ENCODE assay signal across 31 cellular contexts in genomic region chr2:42324244-42324643, GRCh38.
"Had no signal": no experiment of that assay in that cellular context is flagged by ENCODE, and none has a peak within 500 bp of the region (broad histone marks: within the 10 kb centered on the region; RNA-seq: fewer than 3 reads in every experiment).

No MANE protein-coding gene starts in this region.

- FAIRE-seq: kidney had no signal

- H3K4me1 ChIP-seq: ascending aorta, gastrocnemius medialis, heart left ventricle, uterus had no signal

- H3K9me3 ChIP-seq: ascending aorta, gastrocnemius medialis, heart left ventricle, ovary, uterus had no signal

- H3K9me3 Mint-ChIP-seq: activated naive CD8-positive, alpha-beta T cell treated with anti-CD3 and anti-CD28 coated beads, Interleukin-2, amount 10 ng/mL, durations not matched to agents 7 days and 5 days; activated T-cell treated with anti-CD3 and anti-CD28 coated beads, Interleukin-2, amount 50 U/mL, for 4 hours; brain; immature natural killer cell; memory B cell; naive thymus-derived CD4-positive, alpha-beta T cell; T-helper 2 cell treated with Interferon-gamma antibody and Interleukin-4, amounts not matched to agents 5 μg/mL and 100 μg/mL, for 36 hours; type B pancreatic cell had no signal

- H3K4me3 ChIP-seq: ascending aorta, cardiac muscle cell, coronary artery, dorsolateral prefrontal cortex, gastrocnemius medialis, heart left ventricle, ovary, skin epidermis, uterus had no signal

- H3K4me3 Mint-ChIP-seq: activated CD4-positive, alpha-beta T cell treated with anti-CD3 and anti-CD28 coated beads for 36 hours; activated naive CD8-positive, alpha-beta T cell treated with anti-CD3 and anti-CD28 coated beads, Interleukin-2, amount 10 ng/mL, durations not matched to agents 7 days and 5 days; activated T-cell treated with anti-CD3 and anti-CD28 coated beads, Interleukin-2, amount 50 U/mL, for 4 hours; brain; immature natural killer cell; memory B cell; naive thymus-derived CD4-positive, alpha-beta T cell; stimulated activated naive CD8-positive, alpha-beta T cell treated with anti-CD3 and anti-CD28 coated beads, Interleukin-15, amount 100 ng/mL, for 72 hours; T-helper 2 cell treated with Interferon-gamma antibody and Interleukin-4, amounts not matched to agents 5 μg/mL and 100 μg/mL, for 36 hours; type B pancreatic cell had no signal

- H3K27ac ChIP-seq: ascending aorta, coronary artery, dorsolateral prefrontal cortex, gastrocnemius medialis, heart left ventricle, ovary, skin epidermis, uterus had no signal

- H3K27me3 ChIP-seq: ascending aorta, cardiac muscle cell, dorsolateral prefrontal cortex, gastrocnemius medialis, heart left ventricle, ovary, uterus had no signal

- H3K36me3 ChIP-seq: ovary, uterus had no signal

- H3K27me3 Mint-ChIP-seq: activated CD4-positive, alpha-beta T cell treated with anti-CD3 and anti-CD28 coated beads for 36 hours; activated naive CD8-positive, alpha-beta T cell treated with anti-CD3 and anti-CD28 coated beads, Interleukin-2, amount 10 ng/mL, durations not matched to agents 7 days and 5 days; brain; memory B cell; naive thymus-derived CD4-positive, alpha-beta T cell; progenitor cell of endocrine pancreas; stimulated activated naive CD8-positive, alpha-beta T cell treated with anti-CD3 and anti-CD28 coated beads, Interleukin-15, amount 100 ng/mL, for 72 hours; type B pancreatic cell had no signal

- H3K27ac Mint-ChIP-seq: activated CD4-positive, alpha-beta T cell treated with anti-CD3 and anti-CD28 coated beads for 36 hours; activated naive CD8-positive, alpha-beta T cell treated with anti-CD3 and anti-CD28 coated beads, Interleukin-2, amount 10 ng/mL, durations not matched to agents 7 days and 5 days; brain; memory B cell; progenitor cell of endocrine pancreas; T-helper 2 cell treated with Interferon-gamma antibody and Interleukin-4, amounts not matched to agents 5 μg/mL and 100 μg/mL, for 36 hours; type B pancreatic cell had no signal

- H3K4me1 Mint-ChIP-seq: brain; memory B cell; stimulated activated naive CD8-positive, alpha-beta T cell treated with anti-CD3 and anti-CD28 coated beads, Interleukin-15, amount 100 ng/mL, for 72 hours had no signal

- DNase-seq: activated CD4-positive, alpha-beta T cell treated with anti-CD3 and anti-CD28 coated beads for 36 hours; activated CD4-positive, CD25-positive, alpha-beta regulatory T cell; activated CD8-positive, alpha-beta memory T cell treated with anti-CD3 and anti-CD28 coated beads for 24 hours; activated naive CD4-positive, alpha-beta T cell treated with Interleukin-2 at 50 U/mL for 16 hours; activated naive CD8-positive, alpha-beta T cell treated with anti-CD3 and anti-CD28 coated beads, Interleukin-2, amount 10 ng/mL, durations not matched to agents 7 days and 5 days; activated T-cell treated with anti-CD3 and anti-CD28 coated beads, Interleukin-2, amount 50 U/mL, for 4 hours; dorsolateral prefrontal cortex; effector memory CD4-positive, alpha-beta T cell; gastrocnemius medialis; heart left ventricle; hypothalamus; immature natural killer cell; kidney; midbrain; naive thymus-derived CD4-positive, alpha-beta T cell; ovary; stimulated activated CD4-positive, alpha-beta T cell treated with anti-CD3 and anti-CD28 coated beads, Interleukin-12 subunit alpha, Interleukin-12 subunit beta, amount 100 ng/mL, for 4 hours; stimulated activated CD4-positive, alpha-beta T cell treated with anti-CD3 and anti-CD28 coated beads, Interleukin-4, amount 100 ng/mL, for 1 hour; stimulated activated naive CD8-positive, alpha-beta T cell treated with anti-CD3 and anti-CD28 coated beads, Interleukin-15, amount 100 ng/mL, for 72 hours; substantia nigra; uterus had no signal

- ATAC-seq: activated CD4-positive, alpha-beta T cell treated with anti-CD3 and anti-CD28 coated beads for 36 hours; activated T-cell treated with anti-CD3 and anti-CD28 coated beads, Interleukin-2, amount 50 U/mL, for 4 hours; gastrocnemius medialis; heart left ventricle; naive thymus-derived CD4-positive, alpha-beta T cell; sciatic nerve had no signal
